Comparison of ENCODE assay signal across 8 cellular contexts in the genomic region with DNA sequence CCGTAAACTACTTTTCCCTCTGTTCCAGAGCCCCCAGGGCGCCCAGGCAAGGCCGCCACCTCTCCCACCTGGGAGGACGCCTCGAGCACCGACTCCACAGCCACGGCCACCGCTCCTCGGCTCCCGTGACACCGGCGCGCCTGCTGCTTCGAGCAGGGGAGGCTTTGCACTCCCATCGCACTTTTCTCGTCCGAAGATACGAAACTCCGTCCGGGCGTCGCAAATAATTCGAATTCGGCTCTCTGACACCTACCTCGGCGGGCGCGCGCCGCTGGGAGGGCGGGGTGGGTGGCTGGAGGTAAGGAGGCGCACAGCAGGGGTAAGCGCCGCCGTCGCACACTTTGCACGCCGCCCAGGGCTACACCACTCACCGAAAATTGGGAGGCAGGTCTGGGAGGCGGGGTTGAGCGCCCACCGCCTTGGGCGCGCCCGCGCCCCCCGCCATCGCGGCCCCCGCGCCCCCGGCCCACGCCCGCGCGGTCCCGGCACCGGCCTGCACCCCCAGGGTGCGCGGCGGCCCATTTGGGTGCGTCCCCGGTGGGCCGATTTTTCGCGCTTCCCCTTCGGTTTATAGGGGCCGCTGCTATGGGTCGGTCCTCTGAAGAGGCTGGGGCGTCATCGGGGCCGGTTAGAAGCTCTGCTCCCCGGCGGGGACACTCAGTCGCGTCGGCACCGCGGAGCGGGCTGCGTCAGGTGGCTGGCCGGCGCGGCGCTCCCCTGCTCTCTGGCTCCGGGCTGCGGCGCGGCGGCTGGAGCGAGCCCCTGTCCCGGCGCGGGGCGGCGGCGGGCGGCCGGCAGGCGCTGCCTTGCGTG. TPM values are rescaled to one million over a fixed set of nuclear protein-coding genes. Genes with fewer than 3 reads are reported as not detected.
DNase-seq lines count a peak whose midpoint lies in the region; ATAC-seq, FAIRE-seq and TF ChIP-seq lines count a peak whose summit lies in the region.

No MANE protein-coding gene starts in this region.

- peak overlapping the region; percentile 81 for H3K9ac ChIP-seq in trophoblast cell (ENCODE audit: low read length)

- H3K4me1 ChIP-seq in trophoblast cell (ENCODE audit: control insufficient read depth in 1 of 2, insufficient read depth in 2 of 2, low read length in 2 of 2) (peaks cover 6% of the 10 kb centered on the region in 2 experiments), upper lobe of right lung (peaks cover 9% of the 10 kb centered on the region)

- peak overlapping the region; percentile 51 for H2BK5ac ChIP-seq in trophoblast cell (ENCODE audit: low read depth, low read length, poor library complexity)

- peak overlapping the region; percentile 56 for H2AFZ ChIP-seq in trophoblast cell (ENCODE audit: insufficient read depth, low read length, poor library complexity)

- TF ChIP-seq CTCF in D721Med (IDR thresholded peaks at IDR 0.05; ENCODE audit: insufficient read depth, missing control alignments) (no peak), upper lobe of right lung (IDR thresholded peaks at IDR 0.05) (no peak)

- H2BK120ac ChIP-seq in trophoblast cell (ENCODE audit: insufficient read depth, low read length, poor library complexity), result peak overlapping the region; percentile 41

- H3K27me3 ChIP-seq in trophoblast cell (ENCODE audit: insufficient read depth, low read length), result no peaks in the 10 kb centered on the region
- no peaks in the 10 kb centered on the region for H3K27me3 ChIP-seq in upper lobe of right lung

- H3K36me3 ChIP-seq in trophoblast cell (ENCODE audit: control insufficient read depth in 1 of 2, insufficient read depth in 2 of 2, low read length in 2 of 2) (no peaks in the 10 kb centered on the region), upper lobe of right lung (no peaks in the 10 kb centered on the region)

- intact Hi-C loops in cardiac septum (cut with DNase I), result no loop called here
- intact Hi-C loops in upper lobe of right lung (cut with DNase I), result no loop called here

- H3K4ac ChIP-seq in trophoblast cell (ENCODE audit: low read depth, low read length), result peak overlapping the region; percentile 93

- H3K4me1 Mint-ChIP-seq in activated naive CD8-positive, alpha-beta T cell treated with anti-CD3 and anti-CD28 coated beads for 36 hours, result peaks cover 32% of the 10 kb centered on the region

- peak overlapping the region; percentile 72 for H3K4me2 ChIP-seq in trophoblast cell (ENCODE audit: low read length)

- peaks cover 4% of the 10 kb centered on the region for H3K27me3 Mint-ChIP-seq in activated naive CD8-positive, alpha-beta T cell treated with anti-CD3 and anti-CD28 coated beads for 36 hours

- peaks cover 16% of the 10 kb centered on the region for H3K36me3 Mint-ChIP-seq in activated naive CD8-positive, alpha-beta T cell treated with anti-CD3 and anti-CD28 coated beads for 36 hours

- ATAC-seq in GM21619 (IDR thresholded peaks at IDR 0.05; ENCODE audit: unreplicated experiment) (peak; percentile 38), upper lobe of right lung (peak; percentile 64)

- H3K9me3 Mint-ChIP-seq in activated naive CD8-positive, alpha-beta T cell treated with anti-CD3 and anti-CD28 coated beads for 36 hours, result no peaks in the 10 kb centered on the region

- H3K4me3 ChIP-seq in trophoblast cell (ENCODE audit: low read depth, low read length) (peak overlapping the region; percentile 84), upper lobe of right lung (peak overlapping the region; percentile 56)

- no peak for FAIRE-seq in D721Med (lab: Jason Lieb, UNC)

- H3K79me2 ChIP-seq in trophoblast cell (ENCODE audit: control insufficient read depth, insufficient read depth, low read length, poor library complexity), result peaks cover 20% of the 10 kb centered on the region

- no peak overlapping the region for H2BK12ac ChIP-seq in trophoblast cell (ENCODE audit: low read length)

- peak overlapping the region; percentile 83 for H3K14ac ChIP-seq in trophoblast cell (ENCODE audit: low read length)

- H3K4me3 Mint-ChIP-seq in activated naive CD8-positive, alpha-beta T cell treated with anti-CD3 and anti-CD28 coated beads for 36 hours, result peak overlapping the region; percentile 85

- peak overlapping the region; percentile 48 for H3K27ac ChIP-seq in trophoblast cell (ENCODE audit: low read depth, low read length)
- H3K27ac ChIP-seq in upper lobe of right lung, result peak overlapping the region; percentile 45

- H3K27ac Mint-ChIP-seq in activated naive CD8-positive, alpha-beta T cell treated with anti-CD3 and anti-CD28 coated beads for 36 hours, result peak overlapping the region; percentile 78

- H3K18ac ChIP-seq in trophoblast cell (ENCODE audit: low read length), result peak overlapping the region; percentile 85

- H3K23ac ChIP-seq in trophoblast cell (ENCODE audit: low read length), result no peak overlapping the region

- no peaks in the 10 kb centered on the region for H3K9me3 ChIP-seq in trophoblast cell (ENCODE audit: insufficient read depth, low read depth, low read length)
- no peaks in the 10 kb centered on the region for H3K9me3 ChIP-seq in upper lobe of right lung

- DNase-seq in D721Med (ENCODE audit: insufficient read length, low spot score) (peak; percentile 47), LHCN-M2 (ENCODE audit: low read depth) (peak; percentile 57), SKM-1 treated with dmso at 0.1 percent for 144 hours (lab: John Stamatoyannopoulos, UW; ENCODE audit: unreplicated experiment) (peak; percentile 87), cardiac septum (ENCODE audit: low spot score) (peak; percentile 91), trophoblast cell (peak; percentile 56 to 89), upper lobe of right lung (peak; percentile 93)
- peak; percentile 79 for DNase-seq in activated naive CD8-positive, alpha-beta T cell treated with anti-CD3 and anti-CD28 coated beads for 36 hours

- H2AK5ac ChIP-seq in trophoblast cell (ENCODE audit: low read length), result no peak overlapping the region

- H3K79me1 ChIP-seq in trophoblast cell (ENCODE audit: low read length), result peaks cover 27% of the 10 kb centered on the region

- WGBS in trophoblast cell (ENCODE audit: extremely low coverage, insufficient coverage, insufficient read length), result no CpG with 5 or more reads among the region's 101 CpGs

- peak overlapping the region; percentile 84 for H4K91ac ChIP-seq in trophoblast cell (ENCODE audit: low read depth, low read length)

- H4K12ac ChIP-seq in trophoblast cell (ENCODE audit: low read depth, low read length), result peak overlapping the region; percentile 58

- H4K8ac ChIP-seq in trophoblast cell (ENCODE audit: low read depth, low read length), result peak overlapping the region; percentile 86

RNA-seq across cellular contexts. Expression of a gene that starts 36.2 kb away (rescaled TPM):
- total RNA-seq in LHCN-M2 (2014; rRNA removed) (462 and 481 TPM in 2 replicates), cardiac septum (1,579 TPM), upper lobe of right lung (746 TPM)
- polyA plus RNA-seq in LHCN-M2 (2012), result 1,060 TPM
- 100 to 1,000 TPM; 779 to 785 TPM for total RNA-seq in activated naive CD8-positive, alpha-beta T cell treated with anti-CD3 and anti-CD28 coated beads for 36 hours
- 1,560 and 1,575 TPM in 2 replicates for polyA plus RNA-seq in trophoblast cell (2013)

RNA-seq across cellular contexts. Expression of a gene that starts 38.0 kb away (rescaled TPM):
- 0.11 TPM in 1 of 2 replicates, not detected in the other for total RNA-seq in LHCN-M2 (2014; rRNA removed)
- not detected for polyA plus RNA-seq in LHCN-M2 (2012)
- 1 to 10 TPM; 1.0 to 1.3 TPM for total RNA-seq in activated naive CD8-positive, alpha-beta T cell treated with anti-CD3 and anti-CD28 coated beads for 36 hours
- 0.75 TPM for total RNA-seq in cardiac septum
- 0.35 and 0.56 TPM in 2 replicates for polyA plus RNA-seq in trophoblast cell (2013)
- 1.1 TPM for total RNA-seq in upper lobe of right lung

Comparison
In these comparisons a context has a peak if more than half of its experiments do, and no peak if none do; other contexts are left out.
1. Peak in every context shown above with its lines: DNase-seq, ATAC-seq, H3K4me3 ChIP-seq and H3K27ac ChIP-seq.